8 cellular contexts compared by ENCODE assay signal in genomic region chr1:2586154-2587070, GRCh38. TPM values are rescaled to one million over a fixed set of nuclear protein-coding genes. Genes with fewer than 3 reads are reported as not detected.
DNase-seq lines count a peak whose midpoint lies in the region; ATAC-seq and TF ChIP-seq lines count a peak whose summit lies in the region.

A gene with protein sequence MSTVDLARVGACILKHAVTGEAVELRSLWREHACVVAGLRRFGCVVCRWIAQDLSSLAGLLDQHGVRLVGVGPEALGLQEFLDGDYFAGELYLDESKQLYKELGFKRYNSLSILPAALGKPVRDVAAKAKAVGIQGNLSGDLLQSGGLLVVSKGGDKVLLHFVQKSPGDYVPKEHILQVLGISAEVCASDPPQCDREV (plus strand): TSS chr1:2586777. CDS start chr1:2586886, 109 bp downstream.

- CTCF ChIA-PET in BJ (lab: Yijun Ruan, JAX) = interaction anchor here (0.7 to 1.1 kb wide), 3 partner anchors 21 to 454 kb away, joined by 3 read pairs; no protein-coding TSS in a partner anchor

- TF ChIP-seq CTCF in BJ (IDR thresholded peaks at IDR 0.05; ENCODE audit: insufficient read depth, low read depth, low read length) = no peak

- H3K4me3 ChIP-seq in BJ (ENCODE audit: low read depth, low read length) = peak within 1 kb of the TSS; percentile 76

- POLR2A ChIA-PET in BJ (lab: Charles Lee) = interaction anchor here (0.6 to 0.7 kb wide), 2 partner anchors 60 to 392 kb away, joined by 4 read pairs; partner anchors contain the start of genes FAAP20 and PANK4

- DNase-seq in BJ (ENCODE audit: low read depth) (peak; percentile 93), GM19240 (ENCODE audit: insufficient read length, low spot score) (peak; percentile 93), NCI-H526 treated with DMSO at 0.1 percent for 48 hours (lab: John Stamatoyannopoulos, UW) (peak; percentile 90), kidney glomerular epithelial cell (lab: John Stamatoyannopoulos, UW) (peak; percentile 94)
- peak; percentile 99 for DNase-seq in activated CD4-positive, alpha-beta T cell treated with anti-CD3 and anti-CD28 coated beads for 48 hours
- DNase-seq in stimulated activated CD4-positive, alpha-beta T cell treated with anti-CD3 and anti-CD28 coated beads, Interleukin-15, amount 100 ng/mL, for 48 hours (ENCODE audit: low read depth in 2 of 2) = peak; percentile 98 to 99

- peak; percentile 37 for ATAC-seq in HG03457 (IDR thresholded peaks at IDR 0.05; ENCODE audit: unreplicated experiment)

- peaks cover 2% of the 10 kb centered on the region; the same call in 1 of the 2 replicates for H3K36me3 ChIP-seq in BJ (ENCODE audit: control insufficient read depth, insufficient read depth, low read length)

- H3K27me3 ChIP-seq in BJ (ENCODE audit: control insufficient read depth, insufficient read depth, low read length) = no peaks in the 10 kb centered on the region

- peak within 1 kb of the TSS; percentile 89 for H3K27ac ChIP-seq in cingulate gyrus (ENCODE audit: low read depth, low read length)

RNA-seq across cellular contexts. Expression of the gene that starts here (rescaled TPM):
- polyA plus RNA-seq in BJ (2011; rRNA removed) = 9.8 and 16.1 TPM in 2 replicates
- polyA minus RNA-seq in BJ (2011; rRNA and poly(A)+ RNA removed) = 8.1 and 9.2 TPM in 2 replicates

Comparison
In these comparisons a context has a peak if more than half of its experiments do, and no peak if none do; other contexts are left out.
1. Peak in every context shown above with its lines: DNase-seq, ATAC-seq, H3K4me3 ChIP-seq and H3K27ac ChIP-seq.